ENCODE assay signal across 2 cellular contexts in genomic region chrX:96432647-96433046, GRCh38.
TF ChIP-seq lines count a peak whose summit lies in the region.

No MANE protein-coding gene starts in this region.

TF ChIP-seq in IMR-90, 13 proteins besides CTCF, POLR2A, EP300 and RAD21:
- TF ChIP-seq NFE2L2 (IDR thresholded peaks at IDR 0.05; ENCODE audit: low read depth, low read length): no peak
- no peak for TF ChIP-seq MAFK (IDR thresholded peaks at IDR 0.05; ENCODE audit: low read depth, low read length)
- TF ChIP-seq CEBPB (IDR thresholded peaks at IDR 0.05; ENCODE audit: low read depth, low read length): no peak
- no peak for TF ChIP-seq MXI1 (IDR thresholded peaks at IDR 0.05; ENCODE audit: borderline replicate concordance, low read depth, low read length)
- TF ChIP-seq FOS (IDR thresholded peaks at IDR 0.05; ENCODE audit: low read depth, low read length): no peak
- TF ChIP-seq SMC3 (IDR thresholded peaks at IDR 0.05; ENCODE audit: low read depth, low read length): no peak
- TF ChIP-seq CHD1 (IDR thresholded peaks at IDR 0.05; ENCODE audit: low read depth, low read length): no peak

TF ChIP-seq in endothelial cell of umbilical vein, 7 proteins besides CTCF, POLR2A, EP300 and RAD21:
- TF ChIP-seq POLR2AphosphoS5 (IDR thresholded peaks at IDR 0.05; ENCODE audit: insufficient read depth, low read depth, low read length): no peak
- TF ChIP-seq, protein P1, sequence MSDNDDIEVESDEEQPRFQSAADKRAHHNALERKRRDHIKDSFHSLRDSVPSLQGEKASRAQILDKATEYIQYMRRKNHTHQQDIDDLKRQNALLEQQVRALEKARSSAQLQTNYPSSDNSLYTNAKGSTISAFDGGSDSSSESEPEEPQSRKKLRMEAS (IDR thresholded peaks at IDR 0.05; ENCODE audit: insufficient read depth, insufficient read length): no peak
- no peak for TF ChIP-seq EZH2 (IDR thresholded peaks at IDR 0.05; ENCODE audit: borderline replicate concordance, low read depth, low read length, severe bottlenecking)
- no peak for TF ChIP-seq GATA2 (IDR thresholded peaks at IDR 0.05; ENCODE audit: insufficient read depth, insufficient read length, low read depth, low read length)
- TF ChIP-seq FOS (IDR thresholded peaks at IDR 0.05; ENCODE audit: borderline replicate concordance, insufficient read depth, low read length): no peak
- TF ChIP-seq JUN (IDR thresholded peaks at IDR 0.05; ENCODE audit: borderline replicate concordance, insufficient read depth, insufficient read length, low read depth): no peak
- TF ChIP-seq MYC (IDR thresholded peaks at IDR 0.05; ENCODE audit: low read depth, low read length): no peak
TF ChIP-seq in endothelial cell of umbilical vein: peak in this region for 0.
